In the genomic region with DNA sequence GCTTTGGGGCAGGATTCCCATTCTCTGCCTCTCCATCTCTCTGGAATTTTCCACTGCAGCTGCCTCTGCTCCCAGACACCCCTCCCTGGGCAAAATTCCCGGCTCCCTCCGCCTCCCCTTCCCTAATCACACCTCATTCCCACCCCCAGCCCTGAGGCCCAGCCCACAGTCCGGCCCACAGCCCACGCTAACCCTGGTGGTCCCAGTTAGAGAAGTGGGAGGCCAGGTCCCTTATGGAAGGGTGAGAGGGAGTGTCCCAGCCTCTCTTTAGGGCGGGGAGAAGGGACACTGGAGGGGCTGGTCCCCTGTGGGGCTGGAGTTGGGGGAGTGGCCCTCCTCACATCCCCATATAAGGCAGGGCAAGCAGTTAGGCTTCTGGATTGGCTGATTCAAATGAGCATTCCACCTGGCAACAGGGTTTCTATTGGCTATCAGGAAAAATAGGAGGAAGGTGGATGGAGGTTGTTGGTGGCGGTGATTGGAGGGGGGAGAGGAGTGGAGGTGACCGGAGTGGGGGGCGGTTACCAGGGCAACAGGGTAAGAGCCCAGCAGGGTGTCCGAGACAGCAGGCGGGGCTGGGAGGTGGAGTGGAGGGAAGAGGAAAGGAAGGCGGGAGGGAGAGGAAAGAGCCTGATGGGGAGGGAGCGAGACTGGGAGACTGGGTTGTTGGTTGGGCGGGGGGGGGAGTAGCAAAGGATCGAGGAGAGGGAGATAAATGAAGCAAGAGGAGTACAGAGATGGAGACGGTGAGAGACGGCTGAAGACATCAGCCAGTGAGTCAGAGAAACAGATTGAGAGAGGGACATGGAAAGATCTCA, we compare ENCODE assay signal across 8 cellular contexts. TPM values are rescaled to one million over a fixed set of nuclear protein-coding genes. Genes with fewer than 3 reads are reported as not detected.
DNase-seq lines count a peak whose midpoint lies in the region; ATAC-seq and TF ChIP-seq lines count a peak whose summit lies in the region.

No MANE protein-coding gene starts in this region.

- no peak for TF ChIP-seq CTCF in GM20000 (IDR thresholded peaks at IDR 0.05; ENCODE audit: extremely low read depth, missing control alignments)
- no peak for TF ChIP-seq CTCF in upper lobe of right lung (IDR thresholded peaks at IDR 0.05)

- ATAC-seq in HG03571 (IDR thresholded peaks at IDR 0.05; ENCODE audit: unreplicated experiment) (peak; percentile 63), upper lobe of right lung (peak; percentile 87)
- ATAC-seq in activated T-cell treated with anti-CD3 and anti-CD28 coated beads, Interleukin-2, amount 50 U/mL, for 72 hours (replicated peaks in 1 of 2), result peak; percentile 77 to 84

- no peak overlapping the region for H3K27ac Mint-ChIP-seq in activated T-cell treated with anti-CD3 and anti-CD28 coated beads, Interleukin-2, amount 50 U/mL, for 72 hours

- H3K4me1 Mint-ChIP-seq in activated T-cell treated with anti-CD3 and anti-CD28 coated beads, Interleukin-2, amount 50 U/mL, for 72 hours (ENCODE audit: low read depth), result peaks cover 43% of the 10 kb centered on the region

- DNase-seq in DMS53 (lab: John Stamatoyannopoulos, UW), result peak; percentile 98
- DNase-seq in GM20000 (ENCODE audit: low spot score), result peak; percentile 97
- peak; percentile 100 for DNase-seq in NCI-H69 (lab: John Stamatoyannopoulos, UW)
- peak; percentile 70 to 72 for DNase-seq in activated T-cell treated with anti-CD3 and anti-CD28 coated beads, Interleukin-2, amount 50 U/mL, for 72 hours
- peak; percentile 98 for DNase-seq in fibroblast of peridontal ligament (ENCODE audit: extremely low read depth)
- DNase-seq in myocyte (ENCODE audit: low read depth), result peak; percentile 99
- DNase-seq in upper lobe of right lung, result peak; percentile 95

- H3K9me3 Mint-ChIP-seq in activated T-cell treated with anti-CD3 and anti-CD28 coated beads, Interleukin-2, amount 50 U/mL, for 72 hours, result no peaks in the 10 kb centered on the region

- H3K4me1 ChIP-seq in upper lobe of right lung, result peaks cover 33% of the 10 kb centered on the region

- intact Hi-C loops in upper lobe of right lung (cut with DNase I), result no loop called here

- no peaks in the 10 kb centered on the region for H3K36me3 ChIP-seq in upper lobe of right lung

- peak overlapping the region; percentile 80 for H3K27ac ChIP-seq in upper lobe of right lung

- peak overlapping the region; percentile 75 for H3K4me3 ChIP-seq in upper lobe of right lung

- peaks cover 44% of the 10 kb centered on the region for H3K27me3 Mint-ChIP-seq in activated T-cell treated with anti-CD3 and anti-CD28 coated beads, Interleukin-2, amount 50 U/mL, for 72 hours (ENCODE audit: low read depth)

- no peaks in the 10 kb centered on the region for H3K9me3 ChIP-seq in upper lobe of right lung

- no peaks in the 10 kb centered on the region for H3K27me3 ChIP-seq in upper lobe of right lung

- H3K36me3 Mint-ChIP-seq in activated T-cell treated with anti-CD3 and anti-CD28 coated beads, Interleukin-2, amount 50 U/mL, for 72 hours (ENCODE audit: insufficient read depth in 2 of 2), result peaks cover 7 to 8% of the 10 kb centered on the region in 2 donors

- peak overlapping the region; percentile 71 to 75 for H3K4me3 Mint-ChIP-seq in activated T-cell treated with anti-CD3 and anti-CD28 coated beads, Interleukin-2, amount 50 U/mL, for 72 hours

RNA-seq across cellular contexts. Expression of a gene that starts 1.9 kb away (rescaled TPM):
- total RNA-seq in activated T-cell treated with anti-CD3 and anti-CD28 coated beads, Interleukin-2, amount 50 U/mL, for 72 hours, result 100 to 1,000 TPM; 119 to 154 TPM
- 140 and 148 TPM in 2 replicates for total RNA-seq in myocyte
- 503 TPM for polyA plus RNA-seq in myocyte (2012)
- 323 TPM for total RNA-seq in upper lobe of right lung

RNA-seq across cellular contexts. Expression of a gene that starts 8.1 kb away (rescaled TPM):
- 100 to 1,000 TPM; 117 to 188 TPM for total RNA-seq in activated T-cell treated with anti-CD3 and anti-CD28 coated beads, Interleukin-2, amount 50 U/mL, for 72 hours
- total RNA-seq in myocyte (0.57 TPM in 1 of 2 replicates, not detected in the other), upper lobe of right lung (1.5 TPM)
- polyA plus RNA-seq in myocyte (2012), result 0.23 TPM

RNA-seq across cellular contexts. Expression of a gene that starts 11.3 kb away (rescaled TPM):
- total RNA-seq in activated T-cell treated with anti-CD3 and anti-CD28 coated beads, Interleukin-2, amount 50 U/mL, for 72 hours, result 100 to 1,000 TPM; 122 to 134 TPM
- total RNA-seq in myocyte, result 243 and 270 TPM in 2 replicates
- polyA plus RNA-seq in myocyte (2012), result 247 TPM
- total RNA-seq in upper lobe of right lung, result 118 TPM

RNA-seq across cellular contexts. Expression of a gene that starts 25.1 kb away (rescaled TPM):
- total RNA-seq in activated T-cell treated with anti-CD3 and anti-CD28 coated beads, Interleukin-2, amount 50 U/mL, for 72 hours, result 100 to 1,000 TPM; 126 to 141 TPM
- not detected in 2 replicates for total RNA-seq in myocyte
- polyA plus RNA-seq in myocyte (2012), result 0.95 TPM
- total RNA-seq in upper lobe of right lung, result 67.6 TPM

RNA-seq across cellular contexts. Expression of a gene that starts 40.4 kb away (rescaled TPM):
- 10 to 100 TPM; 30.2 to 39.7 TPM for total RNA-seq in activated T-cell treated with anti-CD3 and anti-CD28 coated beads, Interleukin-2, amount 50 U/mL, for 72 hours
- 118 and 125 TPM in 2 replicates for total RNA-seq in myocyte
- 139 TPM for polyA plus RNA-seq in myocyte (2012)
- total RNA-seq in upper lobe of right lung, result 57.9 TPM

Comparison
In these comparisons a context has a peak if more than half of its experiments do, and no peak if none do; other contexts are left out.
1. Peak in every context shown above with its lines: DNase-seq, ATAC-seq, H3K4me3 ChIP-seq and H3K27ac ChIP-seq.
2. RNA of a gene that starts 8.1 kb away (total RNA-seq): 117 to 188 TPM in activated T-cell treated with anti-CD3 and anti-CD28 coated beads, Interleukin-2, amount 50 U/mL, for 72 hours; 1.5 TPM in upper lobe of right lung (single experiment) and 0.57 TPM in myocyte; every median in the first group is over 10 times any median in the second.